8 cellular contexts compared by ENCODE assay signal in the genomic region with DNA sequence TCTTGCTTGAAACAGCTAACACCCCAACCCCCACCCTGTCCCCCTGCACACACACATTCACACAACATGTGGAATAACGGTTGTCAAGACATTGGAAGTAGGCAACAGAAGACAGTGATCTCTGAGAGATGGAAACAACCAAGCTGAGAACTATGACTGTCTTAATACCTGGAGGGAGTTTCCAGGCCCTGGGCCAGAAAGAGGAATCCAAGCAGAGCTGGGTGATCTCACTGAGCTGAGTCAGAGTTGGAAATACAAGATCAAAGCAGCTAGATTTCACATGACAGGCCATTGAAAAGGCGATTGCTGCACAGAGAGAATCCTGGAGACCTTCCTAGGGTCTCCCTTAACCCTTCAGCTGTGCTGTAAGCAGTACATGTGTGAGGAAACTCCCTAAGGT.
A peak's percentile ranks its signal among the peaks of the same experiment; 100 is the strongest.
DNase-seq lines count a peak whose midpoint lies in the region; ATAC-seq and TF ChIP-seq lines count a peak whose summit lies in the region.

No MANE protein-coding gene starts in this region.

- no peak overlapping the region for H3K4me3 ChIP-seq in cardiac muscle cell
- no peak overlapping the region for H3K4me3 ChIP-seq in right atrium auricular region
- H3K4me3 ChIP-seq in WERI-Rb-1 (ENCODE audit: low read depth, low read length), result no peak overlapping the region
- no peak overlapping the region for H3K4me3 ChIP-seq in kidney epithelial cell (ENCODE audit: low read depth, low read length)

- H3K4me1 ChIP-seq in cardiac muscle cell (ENCODE audit: low read depth) (peaks cover 7% of the 10 kb centered on the region), right atrium auricular region (no peaks in the 10 kb centered on the region)

- no peaks in the 10 kb centered on the region for H3K36me3 ChIP-seq in cardiac muscle cell
- no peaks in the 10 kb centered on the region for H3K36me3 ChIP-seq in right atrium auricular region
- no peaks in the 10 kb centered on the region for H3K36me3 ChIP-seq in WERI-Rb-1
- no peaks in the 10 kb centered on the region for H3K36me3 ChIP-seq in kidney epithelial cell (ENCODE audit: control insufficient read depth, insufficient read depth, low read length)

- H3K27me3 ChIP-seq in cardiac muscle cell (no peaks in the 10 kb centered on the region), right atrium auricular region (no peaks in the 10 kb centered on the region), WERI-Rb-1 (ENCODE audit: insufficient read depth, low read depth, severe bottlenecking) (no peaks in the 10 kb centered on the region), kidney epithelial cell (ENCODE audit: control insufficient read depth, insufficient read depth, low read length) (no peaks in the 10 kb centered on the region)

- H3K27ac ChIP-seq in cardiac muscle cell, result no peak overlapping the region
- no peak overlapping the region for H3K27ac ChIP-seq in right atrium auricular region
- peak overlapping the region; percentile 22; the same call in 1 of the 2 replicates for H3K27ac ChIP-seq in WERI-Rb-1

- DNase-seq in cardiac muscle cell (ENCODE audit: low read depth in 1 of 2, low spot score in 1 of 2), result peak; percentile 57 to 58
- no peak for DNase-seq in right atrium auricular region (ENCODE audit: low spot score)
- peak; percentile 40 for DNase-seq in WERI-Rb-1
- DNase-seq in kidney epithelial cell (ENCODE audit: low read depth), result peak; percentile 93
- no peak for DNase-seq in SIG-M5 (lab: John Stamatoyannopoulos, UW)
- no peak for DNase-seq in occipital lobe (lab: John Stamatoyannopoulos, UW)
- no peak for DNase-seq in NCI-H748 treated with DMSO at 0.1 percent for 48 hours (lab: John Stamatoyannopoulos, UW)

- H3K9me3 ChIP-seq in cardiac muscle cell (ENCODE audit: low read depth), result no peaks in the 10 kb centered on the region
- no peaks in the 10 kb centered on the region for H3K9me3 ChIP-seq in right atrium auricular region
- H3K9me3 ChIP-seq in WERI-Rb-1 (ENCODE audit: severe bottlenecking), result peaks cover 12% of the 10 kb centered on the region

- no peak for TF ChIP-seq CTCF in cardiac muscle cell (IDR thresholded peaks at IDR 0.05; ENCODE audit: low read depth, low read length)
- TF ChIP-seq CTCF in right atrium auricular region (IDR thresholded peaks at IDR 0.05), result no peak
- TF ChIP-seq CTCF in WERI-Rb-1 (IDR thresholded peaks at IDR 0.05; ENCODE audit: low read depth, low read length), result no peak
- no peak for TF ChIP-seq CTCF in kidney epithelial cell (IDR thresholded peaks at IDR 0.05; ENCODE audit: insufficient read depth, low read length, poor library complexity, severe bottlenecking)

- ATAC-seq in HG03045 (IDR thresholded peaks at IDR 0.05; ENCODE audit: unreplicated experiment), result peak; percentile 81

Comparison
In these comparisons a context has a peak if more than half of its experiments do, and no peak if none do; other contexts are left out.
1. DNase-seq: peak in cardiac muscle cell (2 of 2), WERI-Rb-1 (single experiment) and kidney epithelial cell (single experiment); none in right atrium auricular region (single experiment), SIG-M5 (single experiment), occipital lobe (single experiment) and NCI-H748 treated with DMSO at 0.1 percent for 48 hours (single experiment).